Comparison of ENCODE assay signal across 1 cellular context in the genomic region with DNA sequence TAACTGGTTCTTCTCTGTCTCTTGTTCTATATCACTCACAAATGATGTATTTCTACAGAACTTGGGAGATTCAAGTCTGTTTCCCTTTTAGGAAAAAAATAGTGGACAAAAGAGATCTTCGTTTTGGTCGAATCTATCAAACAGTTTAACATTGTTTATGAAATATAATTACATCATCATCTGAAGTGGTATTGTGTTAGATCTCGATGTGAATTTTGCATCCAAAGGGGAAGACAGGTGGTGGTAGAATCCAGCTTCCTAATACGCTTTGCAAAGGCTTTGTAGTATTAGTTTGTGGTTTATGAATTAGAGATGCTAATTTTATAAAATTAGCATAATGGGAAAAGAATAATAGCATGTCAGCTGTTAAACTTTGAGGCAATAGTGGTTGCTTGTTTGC.
TF ChIP-seq lines count a peak whose summit lies in the region.

No MANE protein-coding gene starts in this region.

TF ChIP-seq in HEK293, 187 proteins besides CTCF, POLR2A, EP300 and RAD21 (continued from another document):
- TF ChIP-seq, protein P1, sequence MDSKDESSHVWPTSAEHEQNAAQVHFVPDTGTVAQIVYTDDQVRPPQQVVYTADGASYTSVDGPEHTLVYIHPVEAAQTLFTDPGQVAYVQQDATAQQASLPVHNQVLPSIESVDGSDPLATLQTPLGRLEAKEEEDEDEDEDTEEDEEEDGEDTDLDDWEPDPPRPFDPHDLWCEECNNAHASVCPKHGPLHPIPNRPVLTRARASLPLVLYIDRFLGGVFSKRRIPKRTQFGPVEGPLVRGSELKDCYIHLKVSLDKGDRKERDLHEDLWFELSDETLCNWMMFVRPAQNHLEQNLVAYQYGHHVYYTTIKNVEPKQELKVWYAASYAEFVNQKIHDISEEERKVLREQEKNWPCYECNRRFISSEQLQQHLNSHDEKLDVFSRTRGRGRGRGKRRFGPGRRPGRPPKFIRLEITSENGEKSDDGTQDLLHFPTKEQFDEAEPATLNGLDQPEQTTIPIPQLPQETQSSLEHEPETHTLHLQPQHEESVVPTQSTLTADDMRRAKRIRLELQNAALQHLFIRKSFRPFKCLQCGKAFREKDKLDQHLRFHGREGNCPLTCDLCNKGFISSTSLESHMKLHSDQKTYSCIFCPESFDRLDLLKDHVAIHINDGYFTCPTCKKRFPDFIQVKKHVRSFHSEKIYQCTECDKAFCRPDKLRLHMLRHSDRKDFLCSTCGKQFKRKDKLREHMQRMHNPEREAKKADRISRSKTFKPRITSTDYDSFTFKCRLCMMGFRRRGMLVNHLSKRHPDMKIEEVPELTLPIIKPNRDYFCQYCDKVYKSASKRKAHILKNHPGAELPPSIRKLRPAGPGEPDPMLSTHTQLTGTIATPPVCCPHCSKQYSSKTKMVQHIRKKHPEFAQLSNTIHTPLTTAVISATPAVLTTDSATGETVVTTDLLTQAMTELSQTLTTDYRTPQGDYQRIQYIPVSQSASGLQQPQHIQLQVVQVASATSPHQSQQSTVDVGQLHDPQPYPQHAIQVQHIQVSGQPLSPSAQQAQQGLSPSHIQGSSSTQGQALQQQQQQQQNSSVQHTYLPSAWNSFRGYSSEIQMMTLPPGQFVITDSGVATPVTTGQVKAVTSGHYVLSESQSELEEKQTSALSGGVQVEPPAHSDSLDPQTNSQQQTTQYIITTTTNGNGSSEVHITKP (tag by site-specific recombination; IDR thresholded peaks at IDR 0.05) = 0 out of 2 replicates have a peak, but pooled peaks have one; percentile 32
